ENCODE assay signal across 11 cellular contexts in genomic region chr9:124293712-124294504, GRCh38. TPM values are rescaled to one million over a fixed set of nuclear protein-coding genes. Genes with fewer than 3 reads are reported as not detected.
DNase-seq lines count a peak whose midpoint lies in the region; ATAC-seq and TF ChIP-seq lines count a peak whose summit lies in the region.
"Had no signal": no experiment of that assay in that cellular context is flagged by ENCODE, and none has a peak within 500 bp of the region (broad histone marks: within the 10 kb centered on the region; RNA-seq: fewer than 3 reads in every experiment).

No MANE protein-coding gene starts in this region.

- H3K4me3 ChIP-seq in IMR-90 (ENCODE audit: insufficient read depth, low read depth, low read length) (no peak overlapping the region), adipocyte (ENCODE audit: low read length) (no peak overlapping the region), right lobe of liver (no peak overlapping the region)
- H3K4me3 ChIP-seq: pancreas had no signal

- peak overlapping the region; percentile 98; the same call in 1 of the 2 replicates for H2AK5ac ChIP-seq in IMR-90 (ENCODE audit: low read depth, low read length)

- peak overlapping the region; percentile 57 for H4K91ac ChIP-seq in IMR-90 (ENCODE audit: insufficient read depth, low read depth, low read length)

- no peak overlapping the region for H3K4me2 ChIP-seq in IMR-90 (ENCODE audit: low read depth, low read length)

- WGBS in IMR-90 (ENCODE audit: extremely low coverage in 2 of 2, insufficient read length in 1 of 2), 2 experiments, result 94% methylated on average over 3 of the region's 17 CpGs; no CpG with 5 or more reads in 1 of the 2 experiments
- WGBS in right lobe of liver (ENCODE audit: insufficient coverage, low coverage, low lambda C conversion rate, missing lambda C conversion rate), result 81% methylated on average over 6 of the region's 17 CpGs

- CTCF ChIA-PET in IMR-90 (lab: Yijun Ruan, JAX), result no interaction called here

- peak overlapping the region; percentile 26 for H3K4ac ChIP-seq in IMR-90 (ENCODE audit: low read depth, low read length)

- peak overlapping the region; percentile 27; the same call in 1 of the 2 replicates for H3K18ac ChIP-seq in IMR-90 (ENCODE audit: low read depth, low read length)

- DNase-seq in AG08395 (ENCODE audit: low spot score) (peak; percentile 45), IMR-90 (no peak), adipocyte (ENCODE audit: low read depth) (peak; percentile 35), right lobe of liver (no peak), GM19240 (ENCODE audit: insufficient read length, low spot score) (no peak), kidney glomerular epithelial cell (lab: John Stamatoyannopoulos, UW) (no peak), NCI-H1417 (lab: John Stamatoyannopoulos, UW) (no peak)
- DNase-seq: activated CD4-positive, alpha-beta T cell treated with anti-CD3 and anti-CD28 coated beads for 48 hours; pancreas; stimulated activated CD4-positive, alpha-beta T cell treated with anti-CD3 and anti-CD28 coated beads, Interleukin-2, amount 100 ng/mL, for 48 hours had no signal

- H3K79me1 ChIP-seq in IMR-90 (ENCODE audit: low read depth in 1 of 2, low read length in 2 of 2), result peaks cover 54 to 98% of the 10 kb centered on the region in 2 experiments

- peak overlapping the region; percentile 41; the same call in 1 of the 2 replicates for H2BK20ac ChIP-seq in IMR-90 (ENCODE audit: low read depth, low read length)

- H3K27ac ChIP-seq in IMR-90 (ENCODE audit: insufficient read depth, low read length), result peak overlapping the region; percentile 36; the same call in 1 of the 2 replicates
- no peak overlapping the region for H3K27ac ChIP-seq in right lobe of liver
- H3K27ac ChIP-seq: pancreas had no signal

- H3K14ac ChIP-seq in IMR-90 (replicated peaks; ENCODE audit: low read depth, low read length), result peak overlapping the region; percentile 39

- TF ChIP-seq RAD21 in IMR-90 (IDR thresholded peaks at IDR 0.05; ENCODE audit: low read length), result no peak; the same call in 1 of the 2 replicates

- TF ChIP-seq POLR2A in IMR-90 (IDR thresholded peaks at IDR 0.05; ENCODE audit: low read depth, low read length) (no peak), right lobe of liver (IDR thresholded peaks at IDR 0.05) (no peak)

- intact Hi-C loops in IMR-90 (cut with micrococcal nuclease) (no loop called here), right lobe of liver (cut with DNase I) (no loop called here)

- H3K9me3 ChIP-seq in IMR-90 (ENCODE audit: control insufficient read depth, insufficient read depth, low read length), result no peaks in the 10 kb centered on the region
- no peaks in the 10 kb centered on the region for H3K9me3 ChIP-seq in adipocyte (ENCODE audit: control insufficient read depth, low read length)
- no peaks in the 10 kb centered on the region for H3K9me3 ChIP-seq in right lobe of liver
- H3K9me3 ChIP-seq: pancreas had no signal

- H2AK9ac ChIP-seq in IMR-90 (replicated peaks; ENCODE audit: low read depth, low read length, poor library complexity), result peak overlapping the region; percentile 68

- no peak overlapping the region for H3K9ac ChIP-seq in IMR-90 (ENCODE audit: low read depth, low read length)
- peak overlapping the region; percentile 39 for H3K9ac ChIP-seq in adipocyte (ENCODE audit: low read length)

- no TSS peak for BruUV-seq in IMR-90 (replicated peaks; lab: Mats Ljungman, UMichigan)

- ATAC-seq in IMR-90 (ENCODE audit: low read depth), result no peak
- ATAC-seq in right lobe of liver, result no peak
- no peak for ATAC-seq in HG02759 (IDR thresholded peaks at IDR 0.05; ENCODE audit: unreplicated experiment)
- ATAC-seq: pancreas had no signal

- H2BK5ac ChIP-seq in IMR-90 (ENCODE audit: low read depth, low read length, poor library complexity, severe bottlenecking), result peak overlapping the region; percentile 15

- H2BK120ac ChIP-seq in IMR-90 (ENCODE audit: low read depth, low read length), result peak overlapping the region; percentile 20; the same call in 1 of the 2 replicates

- H3K27me3 ChIP-seq in IMR-90 (ENCODE audit: control insufficient read depth, insufficient read depth, low read length), result no peaks in the 10 kb centered on the region
- H3K27me3 ChIP-seq in adipocyte (replicated peaks; ENCODE audit: control insufficient read depth, insufficient read depth, low read length), result no peaks in the 10 kb centered on the region
- no peaks in the 10 kb centered on the region for H3K27me3 ChIP-seq in right lobe of liver
- H3K27me3 ChIP-seq: pancreas had no signal

- no peak overlapping the region for H3K56ac ChIP-seq in IMR-90 (ENCODE audit: extremely low read depth, insufficient read depth, low read length)

- TF ChIP-seq CTCF in IMR-90 (conservative IDR thresholded peaks at IDR 0.05; ENCODE audit: low read depth, low read length), result no peak
- TF ChIP-seq CTCF in right lobe of liver (IDR thresholded peaks at IDR 0.05), result peak in 3 of 4 donors; percentile 10 to 23 (median 20)

- no peak overlapping the region for H2AFZ ChIP-seq in IMR-90 (replicated peaks; ENCODE audit: low read length, poor library complexity)

- peak overlapping the region in 1 of 2 experiments; percentile 58; a peak in 1 of 4 replicates for H4K8ac ChIP-seq in IMR-90 (ENCODE audit: low read depth in 2 of 2, low read length in 2 of 2)

- peaks cover 79% of the 10 kb centered on the region for H3K4me1 ChIP-seq in IMR-90 (ENCODE audit: control insufficient read depth, insufficient read depth, low read length)
- H3K4me1 ChIP-seq in adipocyte (ENCODE audit: control insufficient read depth, insufficient read depth, low read length), result peaks cover 67% of the 10 kb centered on the region
- H3K4me1 ChIP-seq in right lobe of liver, result peaks cover 0 to 64% (median 27%) of the 10 kb centered on the region in 4 donors

- H2BK15ac ChIP-seq in IMR-90 (ENCODE audit: low read depth, low read length), result peak overlapping the region; percentile 11; the same call in 1 of the 3 replicates

- H3K9me1 ChIP-seq in IMR-90 (ENCODE audit: insufficient read depth, low read length), result peaks cover 58% of the 10 kb centered on the region

- peak overlapping the region; percentile 33; the same call in 1 of the 2 replicates for H4K5ac ChIP-seq in IMR-90 (ENCODE audit: low read depth, low read length)

- dilution Hi-C loops in IMR-90 (cut with HindIII; ENCODE audit: low sequenced_read_pairs, unreplicated experiment), result no loop called here

- POLR2A ChIA-PET in IMR-90 (lab: Charles Lee; ENCODE audit: unreplicated experiment), result no interaction called here

- in situ Hi-C loops in IMR-90 (cut with MboI; ENCODE audit: low sequenced_read_pairs), result no loop called here

- H4K20me1 ChIP-seq in IMR-90 (ENCODE audit: insufficient read depth, low read length), result peaks cover 46% of the 10 kb centered on the region

- H3K23ac ChIP-seq in IMR-90 (ENCODE audit: low read depth, low read length), result no peak overlapping the region

- peaks cover 55% of the 10 kb centered on the region for H3K36me3 ChIP-seq in IMR-90 (ENCODE audit: control insufficient read depth, insufficient read depth, low read length)
- H3K36me3 ChIP-seq in adipocyte (ENCODE audit: control insufficient read depth, insufficient read depth, low read length, severe bottlenecking), result peaks cover 51% of the 10 kb centered on the region
- H3K36me3 ChIP-seq in right lobe of liver, result no peaks in the 10 kb centered on the region
- H3K36me3 ChIP-seq: pancreas had no signal

TF ChIP-seq in IMR-90, 13 proteins besides CTCF, POLR2A, EP300 and RAD21:
- no peak for TF ChIP-seq SMC3 (IDR thresholded peaks at IDR 0.05; ENCODE audit: low read depth, low read length)
- TF ChIP-seq, protein P1, sequence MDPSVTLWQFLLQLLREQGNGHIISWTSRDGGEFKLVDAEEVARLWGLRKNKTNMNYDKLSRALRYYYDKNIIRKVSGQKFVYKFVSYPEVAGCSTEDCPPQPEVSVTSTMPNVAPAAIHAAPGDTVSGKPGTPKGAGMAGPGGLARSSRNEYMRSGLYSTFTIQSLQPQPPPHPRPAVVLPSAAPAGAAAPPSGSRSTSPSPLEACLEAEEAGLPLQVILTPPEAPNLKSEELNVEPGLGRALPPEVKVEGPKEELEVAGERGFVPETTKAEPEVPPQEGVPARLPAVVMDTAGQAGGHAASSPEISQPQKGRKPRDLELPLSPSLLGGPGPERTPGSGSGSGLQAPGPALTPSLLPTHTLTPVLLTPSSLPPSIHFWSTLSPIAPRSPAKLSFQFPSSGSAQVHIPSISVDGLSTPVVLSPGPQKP (IDR thresholded peaks at IDR 0.05; ENCODE audit: borderline replicate concordance, low read depth, low read length), result no peak
- no peak for TF ChIP-seq MXI1 (IDR thresholded peaks at IDR 0.05; ENCODE audit: borderline replicate concordance, low read depth, low read length)
- no peak for TF ChIP-seq FOS (IDR thresholded peaks at IDR 0.05; ENCODE audit: low read depth, low read length)
- no peak for TF ChIP-seq RCOR1 (IDR thresholded peaks at IDR 0.05; ENCODE audit: insufficient replicate concordance, low read length)
- no peak for TF ChIP-seq BHLHE40 (IDR thresholded peaks at IDR 0.05; ENCODE audit: low read depth, low read length)
- no peak for TF ChIP-seq NFE2L2 (IDR thresholded peaks at IDR 0.05; ENCODE audit: low read depth, low read length)
- TF ChIP-seq MAZ (IDR thresholded peaks at IDR 0.05; ENCODE audit: borderline replicate concordance, low read depth, low read length), result no peak
- TF ChIP-seq CHD1 (IDR thresholded peaks at IDR 0.05; ENCODE audit: low read depth, low read length), result no peak
- TF ChIP-seq USF2 (IDR thresholded peaks at IDR 0.05; ENCODE audit: low read depth, low read length), result no peak
- no peak for TF ChIP-seq CEBPB (IDR thresholded peaks at IDR 0.05; ENCODE audit: low read depth, low read length)
- no peak for TF ChIP-seq MAFK (IDR thresholded peaks at IDR 0.05; ENCODE audit: low read depth, low read length)
- no peak for TF ChIP-seq RFX5 (IDR thresholded peaks at IDR 0.05; ENCODE audit: low read depth, low read length)

RNA-seq across cellular contexts. Expression of gene NEK6, which starts 36.2 kb away (rescaled TPM):
- total RNA-seq in IMR-90 (2012; rRNA removed), result 77.8 and 79.9 TPM in 2 replicates
- polyA plus RNA-seq in IMR-90 (2012; rRNA removed), result 110 and 112 TPM in 2 replicates
- polyA plus RNA-seq in IMR-90 (2012; cell fraction: cytosol; rRNA removed), result 55.9 and 71.1 TPM in 2 replicates
- polyA plus RNA-seq in IMR-90 (2012; cell fraction: nucleus; rRNA removed; ENCODE audit: low replicate concordance), result 133 and 147 TPM in 2 replicates
- 100 to 1,000 TPM in 1 of 6 experiments, 10 to 100 TPM in 5; 61.6 to 128 (median 67.5) TPM for total RNA-seq in right lobe of liver

Comparison
In these comparisons a context has a peak if more than half of its experiments do, and no peak if none do; other contexts are left out.
1. DNase-seq: peak in AG08395 (single experiment) and adipocyte (single experiment); none in IMR-90 (single experiment), right lobe of liver (0 of 3), GM19240 (single experiment), kidney glomerular epithelial cell (single experiment) and NCI-H1417 (0 of 3).